35 cellular contexts compared by ENCODE assay signal in genomic region chr18:3798032-3798431, GRCh38.
"Had no signal": no experiment of that assay in that cellular context is flagged by ENCODE, and none has a peak within 500 bp of the region (broad histone marks: within the 10 kb centered on the region; RNA-seq: fewer than 3 reads in every experiment).

No MANE protein-coding gene starts in this region.

- H3K27me3 ChIP-seq: ascending aorta, cardiac muscle cell, colonic mucosa, dorsolateral prefrontal cortex, gastroesophageal sphincter, left lung, ovary, testis, transverse colon, uterus had no signal

- H3K9me3 ChIP-seq: ascending aorta, colonic mucosa, gastroesophageal sphincter, left lung, mucosa of descending colon, ovary, prostate gland, testis, transverse colon, uterus had no signal

- H3K4me1 Mint-ChIP-seq: activated naive CD8-positive, alpha-beta T cell treated with anti-CD3 and anti-CD28 coated beads, Interleukin-2, amount 10 ng/mL, durations not matched to agents 7 days and 5 days; T-helper 17 cell had no signal

- H3K4me1 ChIP-seq: ascending aorta, colonic mucosa, gastroesophageal sphincter, left lung, prostate gland, testis, transverse colon, uterus had no signal

- H3K4me3 Mint-ChIP-seq: activated CD4-positive, alpha-beta memory T cell treated with anti-CD3 and anti-CD28 coated beads for 36 hours; activated CD4-positive, alpha-beta T cell treated with anti-CD3 and anti-CD28 coated beads, Interleukin-2, amount 10 ng/mL, durations not matched to agents 24 days and 14 days; activated naive CD4-positive, alpha-beta T cell treated with anti-CD3 and anti-CD28 coated beads for 36 hours; activated naive CD8-positive, alpha-beta T cell treated with anti-CD3 and anti-CD28 coated beads, Interleukin-2, amount 10 ng/mL, durations not matched to agents 7 days and 5 days; activated T-helper 1 cell treated with anti-CD3 and anti-CD28 coated beads, Interleukin-12 subunit alpha, Interleukin-12 subunit beta, Interleukin-2, Interleukin-4 antibody, amounts not matched to agents 30 ng/mL and 10 ng/mL and 1 ng/mL, durations not matched to agents 14 hours and 24 hours and 36 hours; brain; T-helper 17 cell had no signal

- H3K4me3 ChIP-seq: ascending aorta, cardiac muscle cell, colonic mucosa, dorsolateral prefrontal cortex, gastroesophageal sphincter, left lung, lung, mucosa of descending colon, ovary, prostate gland, skin epidermis, testis, transverse colon, uterus had no signal

- DNase-seq: activated CD4-positive, alpha-beta memory T cell treated with anti-CD3 and anti-CD28 coated beads for 36 hours; activated CD4-positive, alpha-beta T cell treated with anti-CD3 and anti-CD28 coated beads, Interleukin-2, amount 10 ng/mL, durations not matched to agents 24 days and 14 days; activated CD4-positive, CD25-positive, alpha-beta regulatory T cell treated with anti-CD3 and anti-CD28 coated beads, Interleukin-2, amount 50 U/mL, for 72 hours; activated CD8-positive, alpha-beta memory T cell treated with anti-CD3 and anti-CD28 coated beads, Interleukin-2, amount 50 U/mL, for 4 hours; activated effector memory CD4-positive, alpha-beta T cell treated with anti-CD3 and anti-CD28 coated beads, Interleukin-2, amount 50 U/mL, for 16 hours; activated naive CD4-positive, alpha-beta T cell treated with anti-CD3 and anti-CD28 coated beads for 36 hours; activated naive CD8-positive, alpha-beta T cell treated with anti-CD3 and anti-CD28 coated beads, Interleukin-2, amount 10 ng/mL, durations not matched to agents 7 days and 5 days; activated T-cell treated with anti-CD3 and anti-CD28 coated beads, Interleukin-2, amount 50 U/mL, for 1 hour; cerebellar nuclear complex; colonic mucosa; dorsolateral prefrontal cortex; effector memory CD4-positive, alpha-beta T cell; erythroblast; head of caudate nucleus; hippocampal formation; left lung; mucosa of descending colon; ovary; right cardiac atrium; stimulated activated CD4-positive, alpha-beta T cell treated with anti-CD3 and anti-CD28 coated beads, Interleukin-12 subunit alpha, Interleukin-12 subunit beta, amount 100 ng/mL, for 4 hours; stimulated activated CD4-positive, alpha-beta T cell treated with anti-CD3 and anti-CD28 coated beads, Interleukin-4, amount 100 ng/mL, for 1 hour; stimulated activated naive CD8-positive, alpha-beta T cell treated with anti-CD3 and anti-CD28 coated beads, Interleukin-15, Interleukin-2, amounts not matched to agents 100 U/mL and 50 U/mL, for 24 hours; T-helper 17 cell; T1000; testis; transverse colon; uterus had no signal

- H3K36me3 Mint-ChIP-seq: activated CD4-positive, alpha-beta memory T cell treated with anti-CD3 and anti-CD28 coated beads for 36 hours; activated naive CD8-positive, alpha-beta T cell treated with anti-CD3 and anti-CD28 coated beads, Interleukin-2, amount 10 ng/mL, durations not matched to agents 7 days and 5 days had no signal

- H3K27ac Mint-ChIP-seq: activated CD4-positive, alpha-beta memory T cell treated with anti-CD3 and anti-CD28 coated beads for 36 hours; activated CD4-positive, alpha-beta T cell treated with anti-CD3 and anti-CD28 coated beads, Interleukin-2, amount 10 ng/mL, durations not matched to agents 24 days and 14 days; activated naive CD4-positive, alpha-beta T cell treated with anti-CD3 and anti-CD28 coated beads for 36 hours; activated naive CD8-positive, alpha-beta T cell treated with anti-CD3 and anti-CD28 coated beads, Interleukin-2, amount 10 ng/mL, durations not matched to agents 7 days and 5 days; activated T-helper 1 cell treated with anti-CD3 and anti-CD28 coated beads, Interleukin-12 subunit alpha, Interleukin-12 subunit beta, Interleukin-2, Interleukin-4 antibody, amounts not matched to agents 30 ng/mL and 10 ng/mL and 1 ng/mL, durations not matched to agents 14 hours and 24 hours and 36 hours; brain; T-helper 17 cell had no signal

- ATAC-seq: gastroesophageal sphincter; left lung; mucosa of descending colon; right cardiac atrium; stimulated activated naive CD8-positive, alpha-beta T cell treated with anti-CD3 and anti-CD28 coated beads, Interleukin-15, Interleukin-2, amounts not matched to agents 100 U/mL and 50 U/mL, for 24 hours; T-helper 17 cell had no signal

- H3K9me3 Mint-ChIP-seq: activated CD4-positive, alpha-beta memory T cell treated with anti-CD3 and anti-CD28 coated beads for 36 hours; activated CD4-positive, alpha-beta T cell treated with anti-CD3 and anti-CD28 coated beads, Interleukin-2, amount 10 ng/mL, durations not matched to agents 24 days and 14 days; activated naive CD4-positive, alpha-beta T cell treated with anti-CD3 and anti-CD28 coated beads for 36 hours; activated naive CD8-positive, alpha-beta T cell treated with anti-CD3 and anti-CD28 coated beads, Interleukin-2, amount 10 ng/mL, durations not matched to agents 7 days and 5 days; activated T-helper 1 cell treated with anti-CD3 and anti-CD28 coated beads, Interleukin-12 subunit alpha, Interleukin-12 subunit beta, Interleukin-2, Interleukin-4 antibody, amounts not matched to agents 30 ng/mL and 10 ng/mL and 1 ng/mL, durations not matched to agents 14 hours and 24 hours and 36 hours had no signal

- H3K27ac ChIP-seq: ascending aorta, cardiac muscle cell, colonic mucosa, gastroesophageal sphincter, left lung, ovary, prostate gland, skin epidermis, testis, transverse colon, uterus had no signal

- H3K36me3 ChIP-seq: ascending aorta, cardiac muscle cell, colonic mucosa, gastroesophageal sphincter, left lung, ovary, prostate gland, transverse colon, uterus had no signal

- H3K27me3 Mint-ChIP-seq: brain had no signal
